11 cellular contexts compared by ENCODE assay signal in genomic region chr13:41682001-41682400, GRCh38.
"Had no signal": no experiment of that assay in that cellular context is flagged by ENCODE, and none has a peak within 500 bp of the region (broad histone marks: within the 10 kb centered on the region; RNA-seq: fewer than 3 reads in every experiment).

No MANE protein-coding gene starts in this region.

- H3K9me3 ChIP-seq: HAP-1 had no signal

- H3K4me3 ChIP-seq: GM23248, GM23338, HAP-1 had no signal

- ATAC-seq: GM23338, HCT116 had no signal

- H3K36me3 ChIP-seq: HAP-1 had no signal

- H2AFZ ChIP-seq: GM23248, GM23338 had no signal

- FAIRE-seq: H1, H54 had no signal

- H3K4me1 ChIP-seq: HAP-1 had no signal

- H3K9ac ChIP-seq: GM23248 had no signal

- DNase-seq: GM23248, GOT3, H7, H9, HCEC 1CT, HFFc6 had no signal

- H3K4me3 Mint-ChIP-seq: GM23338, H9, HFFc6 had no signal

- H3K9me3 Mint-ChIP-seq: GM23338, H9, HFFc6 had no signal

- H3K27ac Mint-ChIP-seq: GM23338, H9, HFFc6 had no signal

- H3K27ac ChIP-seq: GM23248 had no signal
